In the genomic region with DNA sequence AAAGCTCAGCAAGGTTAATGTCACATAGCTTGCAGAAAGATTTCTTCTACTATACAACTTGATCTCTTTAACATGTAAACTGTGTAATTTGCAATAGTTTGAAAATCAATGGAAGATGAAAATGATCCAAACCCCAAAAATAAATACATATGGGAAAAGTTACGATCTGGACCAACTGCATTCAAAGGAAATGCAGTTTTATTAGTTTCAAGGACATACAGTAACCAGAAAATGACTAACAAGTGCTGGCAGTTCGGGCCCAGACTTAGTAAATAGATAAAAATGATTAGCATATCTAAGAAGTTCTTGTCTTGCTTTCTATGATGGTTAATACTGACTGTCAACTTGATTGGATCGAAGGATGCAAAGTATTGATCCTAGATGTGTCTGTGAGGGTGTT, we compare ENCODE assay signal across 19 cellular contexts. TPM values are rescaled to one million over a fixed set of nuclear protein-coding genes. Genes with fewer than 3 reads are reported as not detected.
DNase-seq lines count a peak whose midpoint lies in the region; ATAC-seq and TF ChIP-seq lines count a peak whose summit lies in the region.
"Had no signal": no experiment of that assay in that cellular context is flagged by ENCODE, and none has a peak within 500 bp of the region (broad histone marks: within the 10 kb centered on the region; RNA-seq: fewer than 3 reads in every experiment).

No MANE protein-coding gene starts in this region.

- peak; percentile 24 for DNase-seq in HT-29 (ENCODE audit: low spot score)
- DNase-seq in fibroblast of gingiva (ENCODE audit: low read depth) = peak; percentile 50
- no peak for DNase-seq in NCI-H1417 treated with DMSO at 0.1 percent for 48 hours (lab: John Stamatoyannopoulos, UW)
- DNase-seq in GM13977 (ENCODE audit: low spot score) = no peak
- DNase-seq in NCI-H2029 treated with DMSO at 0.1 percent for 48 hours (lab: John Stamatoyannopoulos, UW) = no peak
- DNase-seq: activated CD4-positive, alpha-beta T cell treated with anti-CD3 and anti-CD28 coated beads, Interleukin-2, amount 10 ng/mL, durations not matched to agents 24 days and 14 days; aorta; Caco-2; effector memory CD4-positive, alpha-beta T cell; esophagus squamous epithelium; heart left ventricle; left lung; NCI-H1694; SHP77 treated with DMSO at 0.1 percent for 48 hours; upper lobe of right lung had no signal

- no peak for TF ChIP-seq CTCF in GM13977 (IDR thresholded peaks at IDR 0.05; ENCODE audit: extremely low read depth, insufficient read depth, missing control alignments)

- no peaks in the 10 kb centered on the region for H3K27me3 ChIP-seq in skeletal muscle satellite cell (ENCODE audit: control insufficient read depth, insufficient read depth, low read length)
- H3K27me3 ChIP-seq: BE2C, esophagus squamous epithelium, heart left ventricle, left lung, upper lobe of right lung had no signal

- no peaks in the 10 kb centered on the region for H3K36me3 ChIP-seq in skeletal muscle satellite cell (ENCODE audit: insufficient read depth, low read length)
- H3K36me3 ChIP-seq: BE2C, esophagus squamous epithelium, heart left ventricle, left lung, prostate gland, upper lobe of right lung had no signal

- peaks cover 87% of the 10 kb centered on the region for H3K4me1 ChIP-seq in skeletal muscle satellite cell (ENCODE audit: control insufficient read depth, insufficient read depth, low read length)
- H3K4me1 ChIP-seq: prostate gland had no signal

- peak overlapping the region; percentile 6 for H3K4me3 ChIP-seq in skeletal muscle satellite cell (ENCODE audit: low read length)
- H3K4me3 ChIP-seq: esophagus squamous epithelium, heart left ventricle, left lung, prostate gland, upper lobe of right lung had no signal

- in situ Hi-C loops in GM13977 (cut with MboI; ENCODE audit: low pct_unique_long_range_greater_than_20kb, low sequenced_read_pairs, unreplicated experiment) = no loop called here

- H3K9ac ChIP-seq in skeletal muscle satellite cell (ENCODE audit: low read depth, low read length) = peak overlapping the region; percentile 84

- peak; percentile 7; the same call in 1 of the 3 replicates for ATAC-seq in SK-N-SH treated with all-trans-retinoic acid at 6 μM for 48 hours
- ATAC-seq: upper lobe of right lung had no signal

- peak overlapping the region; percentile 63 for H3K4me2 ChIP-seq in skeletal muscle satellite cell (ENCODE audit: low read length)

- no peaks in the 10 kb centered on the region for H3K9me3 ChIP-seq in skeletal muscle satellite cell (replicated peaks; ENCODE audit: low read length)
- H3K9me3 ChIP-seq: BE2C, Caco-2, esophagus squamous epithelium, heart left ventricle, left lung, prostate gland, upper lobe of right lung had no signal

TF ChIP-seq in SK-N-SH treated with all-trans-retinoic acid at 6 μM for 48 hours, 23 proteins besides CTCF, POLR2A, EP300 and RAD21:
- TF ChIP-seq ZNF565 (CRISPR knock-in tag; conservative IDR thresholded peaks at IDR 0.05; ENCODE audit: low read depth) (no peak), ESRRG (CRISPR knock-in tag; IDR thresholded peaks at IDR 0.05) (no peak), ZNF8 (CRISPR knock-in tag; IDR thresholded peaks at IDR 0.05) (no peak), RARB (CRISPR knock-in tag; IDR thresholded peaks at IDR 0.05) (no peak)
- TF ChIP-seq, protein P1, sequence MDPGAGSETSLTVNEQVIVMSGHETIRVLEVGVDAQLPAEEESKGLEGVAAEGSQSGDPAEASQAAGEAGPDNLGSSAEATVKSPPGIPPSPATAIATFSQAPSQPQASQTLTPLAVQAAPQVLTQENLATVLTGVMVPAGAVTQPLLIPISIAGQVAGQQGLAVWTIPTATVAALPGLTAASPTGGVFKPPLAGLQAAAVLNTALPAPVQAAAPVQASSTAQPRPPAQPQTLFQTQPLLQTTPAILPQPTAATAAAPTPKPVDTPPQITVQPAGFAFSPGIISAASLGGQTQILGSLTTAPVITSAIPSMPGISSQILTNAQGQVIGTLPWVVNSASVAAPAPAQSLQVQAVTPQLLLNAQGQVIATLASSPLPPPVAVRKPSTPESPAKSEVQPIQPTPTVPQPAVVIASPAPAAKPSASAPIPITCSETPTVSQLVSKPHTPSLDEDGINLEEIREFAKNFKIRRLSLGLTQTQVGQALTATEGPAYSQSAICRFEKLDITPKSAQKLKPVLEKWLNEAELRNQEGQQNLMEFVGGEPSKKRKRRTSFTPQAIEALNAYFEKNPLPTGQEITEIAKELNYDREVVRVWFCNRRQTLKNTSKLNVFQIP (CRISPR knock-in tag; IDR thresholded peaks at IDR 0.05; ENCODE audit: borderline replicate concordance, low read depth) = no peak
- TF ChIP-seq, protein P2, sequence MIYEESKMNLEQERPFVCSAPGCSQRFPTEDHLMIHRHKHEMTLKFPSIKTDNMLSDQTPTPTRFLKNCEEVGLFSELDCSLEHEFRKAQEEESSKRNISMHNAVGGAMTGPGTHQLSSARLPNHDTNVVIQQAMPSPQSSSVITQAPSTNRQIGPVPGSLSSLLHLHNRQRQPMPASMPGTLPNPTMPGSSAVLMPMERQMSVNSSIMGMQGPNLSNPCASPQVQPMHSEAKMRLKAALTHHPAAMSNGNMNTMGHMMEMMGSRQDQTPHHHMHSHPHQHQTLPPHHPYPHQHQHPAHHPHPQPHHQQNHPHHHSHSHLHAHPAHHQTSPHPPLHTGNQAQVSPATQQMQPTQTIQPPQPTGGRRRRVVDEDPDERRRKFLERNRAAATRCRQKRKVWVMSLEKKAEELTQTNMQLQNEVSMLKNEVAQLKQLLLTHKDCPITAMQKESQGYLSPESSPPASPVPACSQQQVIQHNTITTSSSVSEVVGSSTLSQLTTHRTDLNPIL (CRISPR knock-in tag; IDR thresholded peaks at IDR 0.05; ENCODE audit: low read depth) = no peak
- TF ChIP-seq, protein P3, sequence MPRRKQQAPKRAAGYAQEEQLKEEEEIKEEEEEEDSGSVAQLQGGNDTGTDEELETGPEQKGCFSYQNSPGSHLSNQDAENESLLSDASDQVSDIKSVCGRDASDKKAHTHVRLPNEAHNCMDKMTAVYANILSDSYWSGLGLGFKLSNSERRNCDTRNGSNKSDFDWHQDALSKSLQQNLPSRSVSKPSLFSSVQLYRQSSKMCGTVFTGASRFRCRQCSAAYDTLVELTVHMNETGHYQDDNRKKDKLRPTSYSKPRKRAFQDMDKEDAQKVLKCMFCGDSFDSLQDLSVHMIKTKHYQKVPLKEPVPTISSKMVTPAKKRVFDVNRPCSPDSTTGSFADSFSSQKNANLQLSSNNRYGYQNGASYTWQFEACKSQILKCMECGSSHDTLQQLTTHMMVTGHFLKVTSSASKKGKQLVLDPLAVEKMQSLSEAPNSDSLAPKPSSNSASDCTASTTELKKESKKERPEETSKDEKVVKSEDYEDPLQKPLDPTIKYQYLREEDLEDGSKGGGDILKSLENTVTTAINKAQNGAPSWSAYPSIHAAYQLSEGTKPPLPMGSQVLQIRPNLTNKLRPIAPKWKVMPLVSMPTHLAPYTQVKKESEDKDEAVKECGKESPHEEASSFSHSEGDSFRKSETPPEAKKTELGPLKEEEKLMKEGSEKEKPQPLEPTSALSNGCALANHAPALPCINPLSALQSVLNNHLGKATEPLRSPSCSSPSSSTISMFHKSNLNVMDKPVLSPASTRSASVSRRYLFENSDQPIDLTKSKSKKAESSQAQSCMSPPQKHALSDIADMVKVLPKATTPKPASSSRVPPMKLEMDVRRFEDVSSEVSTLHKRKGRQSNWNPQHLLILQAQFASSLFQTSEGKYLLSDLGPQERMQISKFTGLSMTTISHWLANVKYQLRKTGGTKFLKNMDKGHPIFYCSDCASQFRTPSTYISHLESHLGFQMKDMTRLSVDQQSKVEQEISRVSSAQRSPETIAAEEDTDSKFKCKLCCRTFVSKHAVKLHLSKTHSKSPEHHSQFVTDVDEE (CRISPR knock-in tag; IDR thresholded peaks at IDR 0.05) = no peak

RNA-seq across cellular contexts. Expression of a gene that starts 37.3 kb away (rescaled TPM):
- total RNA-seq in HT-29 (2014; rRNA removed; shearing (Covaris generic)) = 1.4 and 3.1 TPM in 2 replicates
- total RNA-seq in skeletal muscle satellite cell (2012; rRNA removed) = 0.44 TPM in 1 of 2 replicates, not detected in the other

Comparison
In these comparisons a context has a peak if more than half of its experiments do, and no peak if none do; other contexts are left out.
1. DNase-seq: peak in HT-29 (single experiment) and fibroblast of gingiva (single experiment); none in NCI-H1417 treated with DMSO at 0.1 percent for 48 hours (single experiment), GM13977 (single experiment) and NCI-H2029 treated with DMSO at 0.1 percent for 48 hours (single experiment).